Comparison of ENCODE assay signal across 1 cellular context in genomic region chr6:25360611-25361010, GRCh38.
TF ChIP-seq lines count a peak whose summit lies in the region.

No MANE protein-coding gene starts in this region.

TF ChIP-seq in H1, 55 proteins besides CTCF, POLR2A, EP300 and RAD21:
- TF ChIP-seq SP1 (IDR thresholded peaks at IDR 0.05; ENCODE audit: low read depth, low read length) (no peak), ATF3 (IDR thresholded peaks at IDR 0.05; ENCODE audit: insufficient read depth, low read depth, low read length) (no peak), TAF7 (optimal IDR thresholded peaks at IDR 0.05; ENCODE audit: borderline replicate concordance, low read depth, low read length) (no peak), HDAC2 (IDR thresholded peaks at IDR 0.05; ENCODE audit: borderline replicate concordance in 1 of 2, low read depth in 2 of 2, low read length in 2 of 2) (no peak), NRF1 (IDR thresholded peaks at IDR 0.05; ENCODE audit: low read depth, low read length) (no peak), NANOG (IDR thresholded peaks at IDR 0.05; ENCODE audit: insufficient read depth, low read depth, low read length, poor library complexity, severe bottlenecking) (no peak), TCF12 (IDR thresholded peaks at IDR 0.05; ENCODE audit: low read depth, low read length) (no peak), CHD1 (IDR thresholded peaks at IDR 0.05; ENCODE audit: low read depth, low read length) (no peak), ATF2 (IDR thresholded peaks at IDR 0.05; ENCODE audit: low read length) (no peak), JUND (IDR thresholded peaks at IDR 0.05; ENCODE audit: low read length) (no peak), EZH2 (IDR thresholded peaks at IDR 0.05; ENCODE audit: low read depth, low read length, severe bottlenecking) (no peak)
